8 cellular contexts compared by ENCODE assay signal in the genomic region with DNA sequence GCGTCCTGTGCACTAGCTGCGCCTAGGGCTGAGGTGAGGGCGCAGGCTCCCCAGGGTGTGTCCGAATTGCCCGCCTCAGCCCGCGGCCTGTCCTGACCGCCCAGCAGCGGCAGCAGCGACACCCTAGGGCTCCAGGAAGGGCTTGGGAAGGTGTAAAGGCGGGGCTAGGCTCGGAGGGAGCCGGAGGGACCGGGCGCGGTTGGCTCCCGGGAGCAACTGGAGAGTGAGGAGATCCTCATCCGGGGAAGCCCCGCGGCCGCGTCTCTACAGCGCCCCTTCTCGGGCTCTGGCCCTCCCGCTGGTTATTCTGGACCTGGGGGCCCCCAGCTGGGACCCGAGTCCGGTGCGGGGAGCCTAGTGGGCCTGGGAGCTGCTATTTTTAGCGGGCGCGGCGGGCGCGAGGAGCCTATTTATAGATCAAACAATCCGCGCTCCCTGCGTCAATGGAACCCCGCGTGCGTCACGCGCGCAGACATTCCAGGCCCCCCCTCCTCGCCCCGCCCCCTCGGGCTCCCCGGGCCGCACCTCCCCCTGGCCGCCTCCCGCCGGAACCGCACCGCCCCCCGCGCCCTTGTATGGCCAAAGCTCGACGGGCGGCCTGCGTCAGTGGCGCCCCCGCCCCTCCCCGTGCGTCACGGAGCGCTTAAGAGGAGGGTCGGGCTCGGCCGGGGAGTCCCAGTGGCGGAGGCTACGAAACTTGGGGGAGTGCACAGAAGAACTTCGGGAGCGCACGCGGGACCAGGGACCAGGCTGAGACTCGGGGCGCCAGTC. TPM values are rescaled to one million over a fixed set of nuclear protein-coding genes. Genes with fewer than 3 reads are reported as not detected.
DNase-seq lines count a peak whose midpoint lies in the region; ATAC-seq and TF ChIP-seq lines count a peak whose summit lies in the region.

Gene NR4A1, plus strand, starts transcription at position 672 of the 771 bp plus-strand sequence. CDS start 2,887 bp downstream, outside the sequence.

- in situ Hi-C loops in GM23248 (cut with MboI), result no loop called here

- H3K9me3 Mint-ChIP-seq in activated naive CD4-positive, alpha-beta T cell treated with anti-CD3 and anti-CD28 coated beads for 36 hours, result no peaks in the 10 kb centered on the region

- H3K4me2 ChIP-seq in GM23248 (ENCODE audit: unreplicated experiment), result peak within 1 kb of the TSS; percentile 91

- CTCF ChIA-PET in activated naive CD4-positive, alpha-beta T cell treated with anti-CD3 and anti-CD28 coated beads for 36 hours (lab: Charles Lee), result interaction anchor here (0.6 to 3.6 kb wide), 9 partner anchors 12 to 829 kb away, joined by 3 to 47 read pairs (median 6); partner anchors contain the start of gene ATG101

- H3K36me3 ChIP-seq in ES-I3 (ENCODE audit: insufficient read depth, low read length) (no peaks in the 10 kb centered on the region), GM23248 (ENCODE audit: low read depth) (no peaks in the 10 kb centered on the region), SJSA1 (peaks cover 12% of the 10 kb centered on the region), gastroesophageal sphincter (peaks cover 0 to 23% of the 10 kb centered on the region in 2 donors)

- peak; percentile 95 to 97 for TF ChIP-seq POLR2A in gastroesophageal sphincter (IDR thresholded peaks at IDR 0.05)

- H3K79me2 ChIP-seq in GM23248 (ENCODE audit: insufficient read depth), result peaks cover 26% of the 10 kb centered on the region

- peak within 1 kb of the TSS; percentile 40; the same call in 1 of the 2 replicates for H2AFZ ChIP-seq in GM23248

- H3K27ac Mint-ChIP-seq in activated naive CD4-positive, alpha-beta T cell treated with anti-CD3 and anti-CD28 coated beads for 36 hours, result peak within 1 kb of the TSS; percentile 84

- DNase-seq in GM23248 (peak; percentile 99), LNCaP clone FGC (ENCODE audit: low read depth) (peak; percentile 64), SJSA1 (ENCODE audit: low read depth in 1 of 2, low spot score in 2 of 2) (peak; percentile 89 to 95), occipital lobe (lab: John Stamatoyannopoulos, UW) (peak; percentile 88), superior temporal gyrus (ENCODE audit: extremely low spot score) (peak; percentile 81)
- peak; percentile 99 for DNase-seq in activated naive CD4-positive, alpha-beta T cell treated with anti-CD3 and anti-CD28 coated beads for 36 hours

- WGBS in GM23248 (ENCODE audit: low coverage in 1 of 2, low lambda C conversion rate in 2 of 2, missing lambda C conversion rate in 2 of 2), 2 experiments, result 2% methylated on average over 36 to 70 of the region's 76 CpGs
- WGBS in gastroesophageal sphincter (ENCODE audit: low coverage in 1 of 2), 2 donors, result no CpG with 5 or more reads among the region's 76 CpGs

- TF ChIP-seq CTCF in LNCaP clone FGC (IDR thresholded peaks at IDR 0.05; ENCODE audit: control insufficient read depth, extremely low read depth, insufficient read depth) (no peak), gastroesophageal sphincter (IDR thresholded peaks at IDR 0.05) (peak in 1 of 4 experiments; percentile 32)

- H4K20me1 ChIP-seq in GM23248 (ENCODE audit: insufficient read depth), result no peaks in the 10 kb centered on the region

- intact Hi-C loops in activated naive CD4-positive, alpha-beta T cell treated with anti-CD3 and anti-CD28 coated beads for 36 hours (cut with micrococcal nuclease), result loop anchor here (1.0 to 2.0 kb wide), 7 partner anchors 14 to 80 kb away; partner anchors contain the start of genes ATG101 and TAMALIN

- peaks cover 16% of the 10 kb centered on the region for H3K36me3 Mint-ChIP-seq in activated naive CD4-positive, alpha-beta T cell treated with anti-CD3 and anti-CD28 coated beads for 36 hours (ENCODE audit: low read depth)

- H3K27me3 ChIP-seq in GM23248 (replicated peaks; ENCODE audit: insufficient read depth), result no peaks in the 10 kb centered on the region
- H3K27me3 ChIP-seq in SJSA1 (replicated peaks), result no peaks in the 10 kb centered on the region
- H3K27me3 ChIP-seq in gastroesophageal sphincter, result no peaks in the 10 kb centered on the region

- H3K9me2 ChIP-seq in GM23248 (ENCODE audit: insufficient read depth), result no peaks in the 10 kb centered on the region

- H3K4me3 ChIP-seq in GM23248, result peak within 1 kb of the TSS; percentile 85
- H3K4me3 ChIP-seq in LNCaP clone FGC (ENCODE audit: low read depth, low read length), result peak within 1 kb of the TSS; percentile 83
- peak within 1 kb of the TSS; percentile 51 for H3K4me3 ChIP-seq in SJSA1
- H3K4me3 ChIP-seq in gastroesophageal sphincter, result peak within 1 kb of the TSS; percentile 70 to 83

- peaks cover 17% of the 10 kb centered on the region; the same call in 1 of the 2 replicates for H3F3A ChIP-seq in GM23248 (ENCODE audit: insufficient read depth)

- H3K9me3 ChIP-seq in ES-I3 (ENCODE audit: control insufficient read depth, insufficient read depth, low read length) (no peaks in the 10 kb centered on the region), GM23248 (ENCODE audit: low read depth) (no peaks in the 10 kb centered on the region), SJSA1 (replicated peaks) (no peaks in the 10 kb centered on the region; the same call in 1 of the 2 replicates), gastroesophageal sphincter (no peaks in the 10 kb centered on the region)

- H3K27me3 Mint-ChIP-seq in activated naive CD4-positive, alpha-beta T cell treated with anti-CD3 and anti-CD28 coated beads for 36 hours (ENCODE audit: low read depth), result no peaks in the 10 kb centered on the region

- peak within 1 kb of the TSS; percentile 95 for H3K27ac ChIP-seq in GM23248
- peak within 1 kb of the TSS; percentile 95 for H3K27ac ChIP-seq in SJSA1
- peak within 1 kb of the TSS; percentile 96 to 100 (median 98) for H3K27ac ChIP-seq in gastroesophageal sphincter

- H3K9ac ChIP-seq in ES-I3 (ENCODE audit: low read depth, low read length) (peak within 1 kb of the TSS; percentile 92), GM23248 (peak within 1 kb of the TSS; percentile 98)

- H3K4me1 ChIP-seq in ES-I3 (ENCODE audit: insufficient read depth, low read length) (peaks cover 8% of the 10 kb centered on the region), GM23248 (ENCODE audit: insufficient read depth) (peaks cover 23% of the 10 kb centered on the region), SJSA1 (replicated peaks) (peaks cover 20% of the 10 kb centered on the region), gastroesophageal sphincter (peaks cover 0 to 72% (median 14%) of the 10 kb centered on the region in 3 donors)

- H3K4me1 Mint-ChIP-seq in activated naive CD4-positive, alpha-beta T cell treated with anti-CD3 and anti-CD28 coated beads for 36 hours (ENCODE audit: low read depth), result peaks cover 44% of the 10 kb centered on the region

- H3K4me3 Mint-ChIP-seq in activated naive CD4-positive, alpha-beta T cell treated with anti-CD3 and anti-CD28 coated beads for 36 hours, result peak within 1 kb of the TSS; percentile 98

- TF ChIP-seq EP300 in gastroesophageal sphincter (IDR thresholded peaks at IDR 0.05), result peak; percentile 99

- ATAC-seq in gastroesophageal sphincter, result peak; percentile 87

RNA-seq across cellular contexts. Expression of gene NR4A1, which starts in this region (rescaled TPM):
- 12.5 and 13.1 TPM in 2 replicates for total RNA-seq in GM23248 (2014; rRNA removed; shearing (Covaris generic))
- polyA plus RNA-seq in GM23248 (2016; fragmentation: Nextera tagmentation; extraction: Ambion mirVana), result 10.2 and 11.1 TPM in 2 replicates
- 3.7 and 7.0 TPM in 2 replicates for total RNA-seq in SJSA1 (2014; rRNA removed; shearing (Covaris generic))
- total RNA-seq in activated naive CD4-positive, alpha-beta T cell treated with anti-CD3 and anti-CD28 coated beads for 36 hours, result 10 to 100 TPM; 64.2 to 64.8 TPM
- total RNA-seq in gastroesophageal sphincter (10 to 100 TPM; 29.9 to 67.2 (median 35.2) TPM), occipital lobe (5.8 TPM)

Comparison
In these comparisons a context has a peak if more than half of its experiments do, and no peak if none do; other contexts are left out.
1. Peak in every context shown above with its lines: DNase-seq, ATAC-seq, H3K4me3 ChIP-seq and H3K27ac ChIP-seq.